1 cellular context compared by ENCODE assay signal in genomic region chr2:231244382-231245252, GRCh38.
TF ChIP-seq lines count a peak whose summit lies in the region.

No MANE protein-coding gene starts in this region.

TF ChIP-seq in H1, 55 proteins besides CTCF, POLR2A, EP300 and RAD21:
- TF ChIP-seq ZNF274 (IDR thresholded peaks at IDR 0.05; ENCODE audit: borderline replicate concordance, extremely low read depth, low read length) (no peak), RNF2 (IDR thresholded peaks at IDR 0.05; ENCODE audit: borderline replicate concordance, low read depth, low read length, missing control alignments, poor library complexity, severe bottlenecking) (no peak)
TF ChIP-seq in H1: peak in this region for 0.
